In genomic region chr18:42517896-42518295, GRCh38 we compare ENCODE assay signal across 20 cellular contexts.
DNase-seq lines count a peak whose midpoint lies in the region; ATAC-seq, FAIRE-seq and TF ChIP-seq lines count a peak whose summit lies in the region.
"Had no signal": no experiment of that assay in that cellular context is flagged by ENCODE, and none has a peak within 500 bp of the region (broad histone marks: within the 10 kb centered on the region; RNA-seq: fewer than 3 reads in every experiment).

No MANE protein-coding gene starts in this region.

- POLR2A ChIA-PET in MCF 10A (lab: Yijun Ruan, JAX) = no interaction called here

- no peak overlapping the region for H3K27ac Mint-ChIP-seq in MCF 10A (ENCODE audit: low read depth, unreplicated experiment)
- no peak overlapping the region for H3K27ac Mint-ChIP-seq in activated T-cell treated with anti-CD3 and anti-CD28 coated beads, Interleukin-2, amount 50 U/mL, for 24 hours
- H3K27ac Mint-ChIP-seq: CD4-positive, alpha-beta T cell; GM23338 had no signal

- DNase-seq in MCF 10A (ENCODE audit: unreplicated experiment) (peak; percentile 20), breast epithelium (ENCODE audit: low spot score in 2 of 2) (no peak), bronchial epithelial cell (ENCODE audit: low read depth) (peak; percentile 13), kidney tubule cell (ENCODE audit: low spot score) (peak; percentile 74), NOMO-1 treated with dmso at 0.1 percent for 144 hours (lab: John Stamatoyannopoulos, UW; ENCODE audit: unreplicated experiment) (no peak), cortex of kidney (lab: John Stamatoyannopoulos, UW) (no peak), left cardiac atrium (no peak)
- DNase-seq in activated T-cell treated with anti-CD3 and anti-CD28 coated beads, Interleukin-2, amount 50 U/mL, for 24 hours = no peak
- DNase-seq: AML-193; Caco-2; CD4-positive, alpha-beta T cell; HCEC 1CT had no signal

- H3K4me1 Mint-ChIP-seq in MCF 10A (ENCODE audit: insufficient read depth, unreplicated experiment) = no peaks in the 10 kb centered on the region
- H3K4me1 Mint-ChIP-seq in activated T-cell treated with anti-CD3 and anti-CD28 coated beads, Interleukin-2, amount 50 U/mL, for 24 hours (ENCODE audit: low read depth) = no peaks in the 10 kb centered on the region

- TF ChIP-seq CTCF in MCF 10A (IDR thresholded peaks at IDR 0.05; ENCODE audit: unreplicated experiment) = no peak
- no peak for TF ChIP-seq CTCF in breast epithelium (IDR thresholded peaks at IDR 0.05)
- no peak for TF ChIP-seq CTCF in bronchial epithelial cell (IDR thresholded peaks at IDR 0.05; ENCODE audit: insufficient read depth, low read length, severe bottlenecking)

- no peaks in the 10 kb centered on the region for H3K4me1 ChIP-seq in breast epithelium
- H3K4me1 ChIP-seq: A549 had no signal

- no TSS peak for BruUV-seq in MCF 10A (replicated peaks; lab: Mats Ljungman, UMichigan)

- FAIRE-seq in bronchial epithelial cell (lab: Jason Lieb, UNC) = no peak
- FAIRE-seq: A549, G401.6, GM12891, H54, HepG2 had no signal

- no peak overlapping the region for H3K27ac ChIP-seq in breast epithelium
- H3K27ac ChIP-seq: 22Rv1, A549, C4-2B had no signal

- no peak overlapping the region for H3K4me3 ChIP-seq in breast epithelium
- H3K4me3 ChIP-seq in bronchial epithelial cell (ENCODE audit: low read depth, low read length) = no peak overlapping the region
- H3K4me3 ChIP-seq: A549, GM23338 had no signal

- TF ChIP-seq POLR2A in breast epithelium (IDR thresholded peaks at IDR 0.05) = no peak

- CTCF ChIA-PET in MCF 10A (lab: Yijun Ruan, JAX) = interaction anchor here (0.6 kb wide), 1 partner anchor 84 kb away, joined by 4 read pairs; no protein-coding TSS in a partner anchor

- no peaks in the 10 kb centered on the region for H3K9me3 Mint-ChIP-seq in MCF 10A (ENCODE audit: unreplicated experiment)
- H3K9me3 Mint-ChIP-seq in activated T-cell treated with anti-CD3 and anti-CD28 coated beads, Interleukin-2, amount 50 U/mL, for 24 hours = peaks cover 5% of the 10 kb centered on the region
- H3K9me3 Mint-ChIP-seq: GM23338 had no signal

- no peak overlapping the region for H3K4me3 Mint-ChIP-seq in MCF 10A (ENCODE audit: unreplicated experiment)
- no peak overlapping the region for H3K4me3 Mint-ChIP-seq in activated T-cell treated with anti-CD3 and anti-CD28 coated beads, Interleukin-2, amount 50 U/mL, for 24 hours
- H3K4me3 Mint-ChIP-seq: CD4-positive, alpha-beta T cell; GM23338 had no signal

- H3K27me3 Mint-ChIP-seq in MCF 10A (ENCODE audit: insufficient read depth, unreplicated experiment) = no peaks in the 10 kb centered on the region
- no peaks in the 10 kb centered on the region for H3K27me3 Mint-ChIP-seq in activated T-cell treated with anti-CD3 and anti-CD28 coated beads, Interleukin-2, amount 50 U/mL, for 24 hours
- H3K27me3 Mint-ChIP-seq: CD4-positive, alpha-beta T cell had no signal

- intact Hi-C loops in MCF 10A (cut with micrococcal nuclease) (no loop called here), breast epithelium (cut with DNase I; ENCODE audit: low total_unique reads) (no loop called here), left cardiac atrium (cut with DNase I) (no loop called here)

- H3K36me3 ChIP-seq in breast epithelium (no peaks in the 10 kb centered on the region), bronchial epithelial cell (ENCODE audit: control insufficient read depth, insufficient read depth, low read length) (no peaks in the 10 kb centered on the region)

- no peaks in the 10 kb centered on the region for H3K9me3 ChIP-seq in breast epithelium
- H3K9me3 ChIP-seq: A549, Caco-2 had no signal

- ATAC-seq in left cardiac atrium = no peak
- ATAC-seq: A549, GM23338, HepG2 had no signal

- H3K27me3 ChIP-seq in breast epithelium = no peaks in the 10 kb centered on the region
- no peaks in the 10 kb centered on the region for H3K27me3 ChIP-seq in bronchial epithelial cell (ENCODE audit: control insufficient read depth, insufficient read depth, low read length)

- no peaks in the 10 kb centered on the region for H3K36me3 Mint-ChIP-seq in MCF 10A (ENCODE audit: insufficient read depth, unreplicated experiment)
- no peaks in the 10 kb centered on the region for H3K36me3 Mint-ChIP-seq in activated T-cell treated with anti-CD3 and anti-CD28 coated beads, Interleukin-2, amount 50 U/mL, for 24 hours (ENCODE audit: low read depth)

Comparison
In these comparisons a context has a peak if more than half of its experiments do, and no peak if none do; other contexts are left out.
1. DNase-seq: peak in MCF 10A (single experiment), bronchial epithelial cell (single experiment) and kidney tubule cell (single experiment); none in breast epithelium (0 of 2), NOMO-1 treated with dmso at 0.1 percent for 144 hours (single experiment), cortex of kidney (single experiment), activated T-cell treated with anti-CD3 and anti-CD28 coated beads, Interleukin-2, amount 50 U/mL, for 24 hours (single experiment) and left cardiac atrium (single experiment).